Comparison of ENCODE assay signal across 19 cellular contexts in the genomic region with DNA sequence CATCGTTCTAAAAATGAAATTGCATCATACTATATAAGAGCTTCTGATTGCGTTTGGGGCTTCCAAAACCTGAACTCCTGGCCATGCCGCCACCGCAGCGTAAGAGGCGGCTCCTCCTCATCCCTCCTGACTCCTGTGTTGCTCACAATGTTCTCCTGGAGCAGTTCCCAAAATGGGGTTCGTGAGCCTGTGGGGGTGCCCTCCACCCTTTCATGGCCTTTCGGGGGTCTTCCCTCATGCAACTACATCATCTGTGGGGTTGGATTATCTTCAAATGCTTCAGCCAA.
"Had no signal": no experiment of that assay in that cellular context is flagged by ENCODE, and none has a peak within 500 bp of the region (broad histone marks: within the 10 kb centered on the region; RNA-seq: fewer than 3 reads in every experiment).

No MANE protein-coding gene starts in this region.

- H3K27ac ChIP-seq: ascending aorta, coronary artery, foreskin keratinocyte, left lung, neural progenitor cell, thoracic aorta, vagina, VCaP had no signal

- H3K4me1 ChIP-seq: ascending aorta, foreskin keratinocyte, left lung, neural progenitor cell, vagina had no signal

- H3K9ac ChIP-seq: neural progenitor cell had no signal

- H3K27me3 ChIP-seq: ascending aorta, foreskin keratinocyte, left lung, neural progenitor cell, vagina had no signal

- ATAC-seq: activated CD4-positive, CD25-positive, alpha-beta regulatory T cell treated with anti-CD3 and anti-CD28 coated beads, Interleukin-2, amount 50 U/mL, for 24 hours; activated CD8-positive, alpha-beta T cell treated with anti-CD3 and anti-CD28 coated beads, Interleukin-2, amount 10 ng/mL, durations not matched to agents 7 days and 5 days; foreskin keratinocyte; left lung; naive thymus-derived CD4-positive, alpha-beta T cell had no signal

- DNase-seq: activated CD4-positive, alpha-beta T cell treated with anti-CD3 and anti-CD28 coated beads, Interleukin-2, amount 50 U/mL, for 1 hour; activated CD8-positive, alpha-beta T cell treated with anti-CD3 and anti-CD28 coated beads, Interleukin-2, amount 10 ng/mL, durations not matched to agents 7 days and 5 days; activated gamma-delta T cell treated with Interleukin-2 at 50 U/mL for 16 hours; foreskin keratinocyte; hippocampal formation; kidney glomerular epithelial cell; left lung; naive thymus-derived CD4-positive, alpha-beta T cell; retina; stimulated activated CD4-positive, alpha-beta T cell treated with anti-CD3 and anti-CD28 coated beads, Interleukin-4, amount 100 ng/mL, for 1 hour; stimulated activated naive CD4-positive, alpha-beta T cell had no signal

- H3K4me3 ChIP-seq: ascending aorta, coronary artery, left lung, lung, neural progenitor cell, thoracic aorta, vagina had no signal

- H3K36me3 ChIP-seq: ascending aorta, left lung, neural progenitor cell, thoracic aorta, vagina had no signal
